In genomic region chr1:242828199-242828598, GRCh38 we compare ENCODE assay signal across 16 cellular contexts.
DNase-seq lines count a peak whose midpoint lies in the region; TF ChIP-seq lines count a peak whose summit lies in the region.
"Had no signal": no experiment of that assay in that cellular context is flagged by ENCODE, and none has a peak within 500 bp of the region (broad histone marks: within the 10 kb centered on the region; RNA-seq: fewer than 3 reads in every experiment).

No MANE protein-coding gene starts in this region.

- TF ChIP-seq CTCF in lower leg skin (IDR thresholded peaks at IDR 0.05) = no peak

- 82 to 84% methylated on average over 7 of the region's 7 CpGs for WGBS in lower leg skin, 2 donors

- H3K27ac ChIP-seq in cingulate gyrus (ENCODE audit: low read depth, low read length) = peak overlapping the region; percentile 12
- H3K27ac ChIP-seq: gastroesophageal sphincter, pancreas, SK-N-MC, spleen had no signal

- DNase-seq in Daoy (ENCODE audit: low read depth) (peak; percentile 19), KBM-7 (peak; percentile 6), pons (ENCODE audit: low spot score) (peak; percentile 85), lower leg skin (ENCODE audit: low spot score in 2 of 2) (no peak), NCI-H187 (lab: John Stamatoyannopoulos, UW) (no peak)
- DNase-seq in activated CD4-positive, alpha-beta T cell treated with anti-CD3 and anti-CD28 coated beads for 1 hour = no peak
- DNase-seq: CD8-positive, alpha-beta memory T cell; cerebellar nuclear complex; GF-D8; islet precursor cell; mucosa of descending colon; pancreas; spleen had no signal

- intact Hi-C loops in lower leg skin (cut with DNase I; ENCODE audit: low total_unique reads) = no loop called here

- H3K4me3 ChIP-seq in lower leg skin (ENCODE audit: low read depth, poor library complexity, severe bottlenecking) = no peak overlapping the region
- H3K4me3 ChIP-seq: gastroesophageal sphincter, mucosa of descending colon, pancreas, SK-N-MC, spleen had no signal

- in situ Hi-C loops in KBM-7 (cut with MboI; ENCODE audit: low pct_unique_long_range_greater_than_20kb, low sequenced_read_pairs) = no loop called here

- no peak for TF ChIP-seq POLR2A in lower leg skin (IDR thresholded peaks at IDR 0.05)

Comparison
In these comparisons a context has a peak if more than half of its experiments do, and no peak if none do; other contexts are left out.
1. DNase-seq: peak in Daoy (single experiment), KBM-7 (single experiment) and pons (single experiment); none in lower leg skin (0 of 2), activated CD4-positive, alpha-beta T cell treated with anti-CD3 and anti-CD28 coated beads for 1 hour (single experiment) and NCI-H187 (0 of 2).